Comparison of ENCODE assay signal across 8 cellular contexts in genomic region chr3:194205675-194206133, GRCh38.
A peak's percentile ranks its signal among the peaks of the same experiment; 100 is the strongest.
DNase-seq lines count a peak whose midpoint lies in the region; ATAC-seq lines count a peak whose summit lies in the region.

No MANE protein-coding gene starts in this region.

- peak; percentile 75 for DNase-seq in DMS 273 (lab: John Stamatoyannopoulos, UW; ENCODE audit: unreplicated experiment)
- peak; percentile 21 for DNase-seq in NAMALWA (ENCODE audit: low spot score)
- peak; percentile 60 for DNase-seq in SHP77 treated with DMSO at 0.1 percent for 48 hours (lab: John Stamatoyannopoulos, UW)
- DNase-seq in islet precursor cell: peak; percentile 64
- DNase-seq in NCI-H226: no peak

- ATAC-seq in HG02852 (IDR thresholded peaks at IDR 0.05; ENCODE audit: unreplicated experiment): no peak
- no peak for ATAC-seq in HG03565 (IDR thresholded peaks at IDR 0.05; ENCODE audit: unreplicated experiment)
- ATAC-seq in GM19328 (IDR thresholded peaks at IDR 0.05; ENCODE audit: unreplicated experiment): no peak
